In the genomic region with DNA sequence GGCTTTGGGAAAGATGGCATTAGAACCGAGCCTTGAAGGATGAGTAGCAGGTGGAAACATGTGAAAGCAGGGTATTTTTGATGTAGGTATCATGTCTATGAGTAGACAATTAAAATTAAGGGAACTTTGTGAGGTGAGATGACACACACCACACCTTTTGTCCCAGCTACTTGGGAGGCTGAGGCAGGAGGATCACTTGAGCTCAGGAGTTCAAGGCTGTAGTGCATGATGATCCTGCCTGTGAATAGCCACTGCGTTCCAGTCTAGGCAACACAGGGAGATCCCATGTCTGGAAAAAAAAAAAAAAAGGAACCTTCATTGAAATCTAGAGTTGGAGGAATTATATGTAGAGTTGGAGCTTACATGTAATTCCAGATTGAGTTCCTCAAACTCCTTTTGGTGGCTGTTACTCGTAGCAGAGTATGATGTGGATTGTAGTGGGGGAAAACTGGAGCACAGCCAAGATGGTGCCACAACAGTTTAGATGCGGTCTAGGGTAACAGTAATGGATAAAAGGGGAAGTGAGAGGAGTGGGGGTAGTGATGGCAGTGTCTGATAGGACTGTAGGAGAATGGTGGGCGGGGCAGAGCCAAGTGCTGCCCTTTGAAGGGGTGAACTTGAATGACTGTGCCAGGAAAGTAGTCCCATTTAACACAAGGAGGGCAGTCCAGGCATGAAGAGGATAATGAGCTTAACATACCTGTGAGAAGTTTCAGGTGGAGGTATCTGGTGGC, we compare ENCODE assay signal across 8 cellular contexts. TPM values are rescaled to one million over a fixed set of nuclear protein-coding genes. Genes with fewer than 3 reads are reported as not detected.
DNase-seq lines count a peak whose midpoint lies in the region; ATAC-seq and TF ChIP-seq lines count a peak whose summit lies in the region.

No MANE protein-coding gene starts in this region.

- H3K4me1 ChIP-seq in lung (ENCODE audit: control insufficient read depth in 2 of 2, insufficient read depth in 2 of 2, low read length in 2 of 2) (peaks cover 0 to 30% of the 10 kb centered on the region in 2 donors), BE2C (no peaks in the 10 kb centered on the region), ovary (ENCODE audit: insufficient read depth) (no peaks in the 10 kb centered on the region)

- H3K9me3 ChIP-seq in lung (ENCODE audit: control insufficient read depth in 2 of 2, insufficient read depth in 1 of 2, low read length in 1 of 2) (no peaks in the 10 kb centered on the region), BE2C (no peaks in the 10 kb centered on the region), ovary (no peaks in the 10 kb centered on the region)

- ATAC-seq in GM18868 (IDR thresholded peaks at IDR 0.05; ENCODE audit: unreplicated experiment) (peak; percentile 89), HG02642 (IDR thresholded peaks at IDR 0.05; ENCODE audit: poor library complexity, unreplicated experiment) (peak; percentile 69), lung (ENCODE audit: insufficient read depth, low FRiP score) (peak; percentile 48)

- H3K4me3 ChIP-seq in lung = no peak overlapping the region
- no peak overlapping the region for H3K4me3 ChIP-seq in BE2C (ENCODE audit: low read depth, low read length)
- no peak overlapping the region for H3K4me3 ChIP-seq in ovary

- WGBS in lung, 2 donors = 45 to 62% methylated on average over 5 of the region's 5 CpGs
- WGBS in ovary, 3 donors = 84 to 87% (median 84%) methylated on average over 5 of the region's 5 CpGs

- H3K36me3 ChIP-seq in lung (ENCODE audit: control insufficient read depth in 2 of 2, insufficient read depth in 2 of 2, low read length in 2 of 2) (no peaks in the 10 kb centered on the region), BE2C (no peaks in the 10 kb centered on the region), ovary (no peaks in the 10 kb centered on the region)

- no peak for TF ChIP-seq CTCF in lung (IDR thresholded peaks at IDR 0.05; ENCODE audit: control extremely low read depth, extremely low read depth)
- no peak for TF ChIP-seq CTCF in BE2C (IDR thresholded peaks at IDR 0.05; ENCODE audit: low read depth, low read length)
- no peak for TF ChIP-seq CTCF in ovary (IDR thresholded peaks at IDR 0.05)

- H3K27ac ChIP-seq in lung (ENCODE audit: low read depth in 1 of 2, low read length in 1 of 2) (no peak overlapping the region), ovary (no peak overlapping the region)

- TF ChIP-seq POLR2A in ovary (IDR thresholded peaks at IDR 0.05) = no peak

- TF ChIP-seq EP300 in ovary (IDR thresholded peaks at IDR 0.05) = no peak

- H3K27me3 ChIP-seq in lung (ENCODE audit: control insufficient read depth, insufficient read depth) (no peaks in the 10 kb centered on the region), BE2C (no peaks in the 10 kb centered on the region), ovary (no peaks in the 10 kb centered on the region)

- intact Hi-C loops in ovary (cut with DNase I) = no loop called here

- DNase-seq in NCI-H2107 treated with DMSO at 0.1 percent for 48 hours (lab: John Stamatoyannopoulos, UW; ENCODE audit: unreplicated experiment) = peak; percentile 33
- DNase-seq in lung (ENCODE audit: low spot score) = no peak
- no peak for DNase-seq in stimulated activated CD4-positive, alpha-beta T cell treated with anti-CD3 and anti-CD28 coated beads, Interleukin-12 subunit alpha, Interleukin-12 subunit beta, amount 100 ng/mL, for 4 hours
- no peak for DNase-seq in effector CD4-positive, alpha-beta T cell
- no peak for DNase-seq in BE2C
- DNase-seq in ovary = no peak

RNA-seq across cellular contexts. Expression of a gene that starts 17.4 kb away (rescaled TPM):
- 1 to 10 TPM; 4.9 to 8.2 TPM for total RNA-seq in lung
- 10 to 100 TPM in 1 of 2 donors, 1 to 10 TPM in 1; 1.1 to 13.7 TPM for polyA plus RNA-seq in lung
- 1.5 TPM for polyA plus RNA-seq in BE2C (2012; ENCODE audit: insufficient read depth, insufficient read length, low read depth)
- 10 to 100 TPM in 5 of 7 donors, 1 to 10 TPM in 2; 4.3 to 25.6 (median 13.2) TPM for total RNA-seq in ovary
- polyA plus RNA-seq in ovary = 10 to 100 TPM in 1 of 2 donors, 1 to 10 TPM in 1; 1.7 to 15.4 TPM
